ENCODE assay signal across 2 cellular contexts in genomic region chr1:205536759-205537361, GRCh38.
TF ChIP-seq lines count a peak whose summit lies in the region.

No MANE protein-coding gene starts in this region.

TF ChIP-seq in H1, 55 proteins besides CTCF, POLR2A, EP300 and RAD21:
- TF ChIP-seq POLR2AphosphoS5 (IDR thresholded peaks at IDR 0.05; ENCODE audit: low read depth, low read length) (0 out of 2 replicates have a peak, but pooled peaks have one; percentile 10), HDAC6 (IDR thresholded peaks at IDR 0.05; ENCODE audit: low read depth, low read length) (no peak)

TF ChIP-seq in GM23338, 12 proteins besides CTCF, POLR2A, EP300 and RAD21:
- no peak for TF ChIP-seq EZH2 (IDR thresholded peaks at IDR 0.05; ENCODE audit: low read depth, unreplicated experiment)
- TF ChIP-seq STAT1 (IDR thresholded peaks at IDR 0.05; ENCODE audit: unreplicated experiment) = no peak
